8 cellular contexts compared by ENCODE assay signal in the genomic region with DNA sequence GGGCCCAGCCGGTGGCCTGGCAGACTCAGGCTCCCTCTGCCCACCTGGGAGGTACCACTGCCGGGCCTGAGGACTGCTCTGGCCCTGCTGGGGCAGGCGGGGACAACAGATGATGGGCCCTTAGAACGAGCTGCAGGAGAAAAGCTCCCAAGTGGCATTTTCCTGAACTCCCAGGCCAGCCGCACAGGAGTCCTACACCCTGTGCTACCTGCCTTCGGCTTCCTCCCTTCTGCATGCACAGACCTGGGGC. TPM values are rescaled to one million over a fixed set of nuclear protein-coding genes. Genes with fewer than 3 reads are reported as not detected.
DNase-seq lines count a peak whose midpoint lies in the region; ATAC-seq, FAIRE-seq and TF ChIP-seq lines count a peak whose summit lies in the region.

No MANE protein-coding gene starts in this region.

- H3K4me3 ChIP-seq in prostate gland = no peak overlapping the region

- no peak for TF ChIP-seq POLR2A in prostate gland (IDR thresholded peaks at IDR 0.05)

- TF ChIP-seq CTCF in D721Med (IDR thresholded peaks at IDR 0.05; ENCODE audit: insufficient read depth, missing control alignments) (peak; percentile 8), prostate gland (IDR thresholded peaks at IDR 0.05) (peak in 2 of 4 experiments; percentile 43 to 59)

- H3K27ac ChIP-seq in epithelial cell of prostate (peak overlapping the region; percentile 59), prostate gland (peak overlapping the region; percentile 43 to 44)

- H3K36me3 ChIP-seq in prostate gland = peaks cover 0 to 5% of the 10 kb centered on the region in 2 donors

- WGBS in prostate gland = 57% methylated on average over 6 of the region's 6 CpGs

- ATAC-seq in GM21576 (IDR thresholded peaks at IDR 0.05; ENCODE audit: unreplicated experiment) = no peak

- no peaks in the 10 kb centered on the region for H3K27me3 ChIP-seq in prostate gland (replicated peaks; ENCODE audit: insufficient read depth)

- H3K9me3 ChIP-seq in prostate gland = no peaks in the 10 kb centered on the region

- intact Hi-C loops in prostate gland (cut with DNase I) = loop anchor here (5.0 kb wide), 1 partner anchor 39 kb away; a partner anchor contains a TSS

- H3K4me1 ChIP-seq in prostate gland (replicated peaks) = peaks cover 8% of the 10 kb centered on the region

- DNase-seq in D721Med (ENCODE audit: insufficient read length, low spot score) (no peak), RCC 7860 (ENCODE audit: low spot score) (peak; percentile 9), epithelial cell of prostate (ENCODE audit: low read depth, low spot score) (no peak), prostate gland (ENCODE audit: low spot score) (no peak), GDM1 (lab: John Stamatoyannopoulos, UW) (no peak), cerebellum (ENCODE audit: low spot score) (no peak), NCI-H446 treated with DMSO at 0.1 percent for 48 hours (lab: John Stamatoyannopoulos, UW) (no peak)

- FAIRE-seq in D721Med (lab: Jason Lieb, UNC) (no peak), RCC 7860 (lab: Jason Lieb, UNC) (no peak)

RNA-seq across cellular contexts. Expression of a gene that starts 41.3 kb away (rescaled TPM):
- total RNA-seq in prostate gland (100 to 1,000 TPM; 284 to 559 TPM), cerebellum (116 TPM)
